Comparison of ENCODE assay signal across 17 cellular contexts in genomic region chr9:18330736-18331335, GRCh38.
DNase-seq lines count a peak whose midpoint lies in the region; ATAC-seq, FAIRE-seq and TF ChIP-seq lines count a peak whose summit lies in the region.
"Had no signal": no experiment of that assay in that cellular context is flagged by ENCODE, and none has a peak within 500 bp of the region (broad histone marks: within the 10 kb centered on the region; RNA-seq: fewer than 3 reads in every experiment).

No MANE protein-coding gene starts in this region.

- intact Hi-C loops in PC-3 (cut with micrococcal nuclease): no loop called here

- H3K23me2 ChIP-seq in H1 (ENCODE audit: low read depth, low read length) (no peaks in the 10 kb centered on the region), H9 (ENCODE audit: insufficient read length, low read depth, low read length, poor library complexity, severe bottlenecking) (no peaks in the 10 kb centered on the region)

- H3K27me3 Mint-ChIP-seq in mesothelial cell of epicardium (ENCODE audit: low read depth) (no peaks in the 10 kb centered on the region), H9 (ENCODE audit: low read depth) (no peaks in the 10 kb centered on the region)
- H3K27me3 Mint-ChIP-seq: CD8-positive, alpha-beta memory T cell had no signal

- WGBS in H1 (ENCODE audit: extremely low coverage in 1 of 2, insufficient coverage in 1 of 2, insufficient read length in 1 of 2, insufficient replicate concordance in 2 of 2, low coverage in 1 of 2, low lambda C conversion rate in 2 of 2, missing lambda C conversion rate in 1 of 2), 2 experiments: 88% methylated on average over 2 of the region's 2 CpGs; no CpG with 5 or more reads in 1 of the 2 experiments
- WGBS in H9 (ENCODE audit: extremely low coverage, insufficient read length, low lambda C conversion rate): no CpG with 5 or more reads among the region's 2 CpGs
- WGBS in mesenchymal stem cell: 78% methylated on average over 2 of the region's 2 CpGs

- ATAC-seq in PC-3: no peak
- ATAC-seq: Panc1 had no signal

- no peaks in the 10 kb centered on the region for H3F3A ChIP-seq in PC-3 (ENCODE audit: low read length, unreplicated experiment)

- TF ChIP-seq RAD21 in H1 (IDR thresholded peaks at IDR 0.05 in 1 of 2, conservative IDR thresholded peaks at IDR 0.05 in 1 of 2; ENCODE audit: low read depth in 2 of 2, low read length in 2 of 2): no peak

- no peaks in the 10 kb centered on the region for H3K36me3 ChIP-seq in H1 (ENCODE audit: control insufficient read depth in 2 of 4, insufficient read depth in 4 of 4, low read length in 3 of 4)
- H3K36me3 ChIP-seq in mesenchymal stem cell (ENCODE audit: control insufficient read depth in 1 of 2, insufficient read depth in 2 of 2, low read depth in 1 of 2, low read length in 2 of 2): no peaks in the 10 kb centered on the region
- H3K36me3 ChIP-seq in PC-3 (ENCODE audit: low read depth, low read length): no peaks in the 10 kb centered on the region

- H2AFZ ChIP-seq in H1 (ENCODE audit: low read length): peak overlapping the region; percentile 25; the same call in 1 of the 2 replicates
- H2AFZ ChIP-seq in H9 (ENCODE audit: low read length): no peak overlapping the region
- H2AFZ ChIP-seq in mesenchymal stem cell (ENCODE audit: low read depth, low read length): no peak overlapping the region
- no peak overlapping the region for H2AFZ ChIP-seq in PC-3 (ENCODE audit: low read length)

- H2BK12ac ChIP-seq in H1 (ENCODE audit: low read depth, low read length): no peak overlapping the region
- H2BK12ac ChIP-seq in H9 (ENCODE audit: insufficient read length, low read depth, low read length): no peak overlapping the region
- H2BK12ac ChIP-seq in mesenchymal stem cell (ENCODE audit: low read length in 2 of 2): no peak overlapping the region

- no peak overlapping the region for H4K91ac ChIP-seq in H1 (replicated peaks; ENCODE audit: insufficient read length, low read length)
- no peak overlapping the region for H4K91ac ChIP-seq in H9 (ENCODE audit: insufficient read length, low read depth, low read length)
- H4K91ac ChIP-seq in mesenchymal stem cell (ENCODE audit: low read length): no peak overlapping the region

- H4K20me1 ChIP-seq in H1 (replicated peaks in 1 of 2; ENCODE audit: control insufficient read depth in 1 of 2, insufficient read depth in 2 of 2, low read length in 2 of 2) (no peaks in the 10 kb centered on the region), H9 (ENCODE audit: control insufficient read depth, insufficient read depth, insufficient read length) (no peaks in the 10 kb centered on the region), PC-3 (ENCODE audit: low read length) (no peaks in the 10 kb centered on the region)

- H3K9me2 ChIP-seq in PC-3 (replicated peaks; ENCODE audit: low read length): no peaks in the 10 kb centered on the region

- H2BK20ac ChIP-seq in H1 (ENCODE audit: low read length) (no peak overlapping the region), H9 (ENCODE audit: low read depth, low read length, poor library complexity, severe bottlenecking) (no peak overlapping the region)

- H2BK120ac ChIP-seq in H1 (replicated peaks; ENCODE audit: low read depth, low read length) (no peak overlapping the region), H9 (ENCODE audit: low read depth, low read length, poor library complexity, severe bottlenecking) (no peak overlapping the region), mesenchymal stem cell (ENCODE audit: low read depth, low read length) (no peak overlapping the region)

- H3K79me2 ChIP-seq in H1 (ENCODE audit: control insufficient read depth in 1 of 2, insufficient read depth in 2 of 2, low read length in 2 of 2) (no peaks in the 10 kb centered on the region), H9 (ENCODE audit: insufficient read depth, low read length) (no peaks in the 10 kb centered on the region), PC-3 (ENCODE audit: low read length) (no peaks in the 10 kb centered on the region)

- H3K56ac ChIP-seq in H1 (replicated peaks; ENCODE audit: insufficient read length, low read depth, low read length) (no peak overlapping the region), H9 (ENCODE audit: insufficient read length, low read depth, low read length) (no peak overlapping the region)

- no peaks in the 10 kb centered on the region for H3K27me3 ChIP-seq in H1 (replicated peaks in 1 of 4; ENCODE audit: control insufficient read depth in 3 of 4, extremely low read depth in 1 of 4, insufficient read depth in 3 of 4, low read length in 3 of 4)
- no peaks in the 10 kb centered on the region for H3K27me3 ChIP-seq in H9 (ENCODE audit: insufficient read depth, low read length)
- H3K27me3 ChIP-seq in mesenchymal stem cell (ENCODE audit: control insufficient read depth in 1 of 2, insufficient read depth in 1 of 2, low read length in 2 of 2): no peaks in the 10 kb centered on the region
- H3K27me3 ChIP-seq in PC-3 (ENCODE audit: low read length): no peaks in the 10 kb centered on the region

- H3K79me1 ChIP-seq in H1 (ENCODE audit: low read depth, low read length) (no peaks in the 10 kb centered on the region), H9 (ENCODE audit: insufficient read depth, low read depth, low read length, poor library complexity, severe bottlenecking) (no peaks in the 10 kb centered on the region), mesenchymal stem cell (replicated peaks; ENCODE audit: low read length, poor library complexity, severe bottlenecking) (no peaks in the 10 kb centered on the region)

- no peak overlapping the region for H3K23ac ChIP-seq in H1 (ENCODE audit: insufficient read length)
- H3K23ac ChIP-seq in H9 (ENCODE audit: insufficient read length, low read depth, low read length): no peak overlapping the region
- H3K23ac ChIP-seq in mesenchymal stem cell (ENCODE audit: low read length in 2 of 2): no peak overlapping the region

- CTCF ChIA-PET in H1 (lab: Charles Lee; ENCODE audit: partially characterized antibody) (interaction anchor here (1.0 kb wide), 1 partner anchor 107 kb away, joined by 4 read pairs; no protein-coding TSS in a partner anchor), PC-3 (lab: Charles Lee) (no interaction called here)

- H3T11ph ChIP-seq in H9 (ENCODE audit: low read length): no peak overlapping the region

- no TSS peak for BruUV-seq in PC-3 (replicated peaks; lab: Mats Ljungman, UMichigan)

- peak overlapping the region; percentile 41 for H3K27ac Mint-ChIP-seq in mesothelial cell of epicardium
- peak overlapping the region in 1 of 3 experiments; percentile 40; a peak in 1 of 7 replicates for H3K27ac Mint-ChIP-seq in H9
- H3K27ac Mint-ChIP-seq: CD8-positive, alpha-beta memory T cell had no signal

- no peak for TF ChIP-seq CTCF in H1 (IDR thresholded peaks at IDR 0.05; ENCODE audit: control extremely low read depth in 1 of 3, insufficient read depth in 1 of 3, low read depth in 1 of 3, low read length in 3 of 3)
- no peak for TF ChIP-seq CTCF in mesothelial cell of epicardium (IDR thresholded peaks at IDR 0.05; ENCODE audit: unreplicated experiment)
- no peak for TF ChIP-seq CTCF in H9 (conservative IDR thresholded peaks at IDR 0.05)
- TF ChIP-seq CTCF in PC-3 (conservative IDR thresholded peaks at IDR 0.05; ENCODE audit: low read depth, low read length): no peak

- no peak for TF ChIP-seq EP300 in H1 (IDR thresholded peaks at IDR 0.05; ENCODE audit: borderline replicate concordance in 1 of 2, low read depth in 2 of 2, low read length in 2 of 2)

- no peaks in the 10 kb centered on the region for H3K9me3 ChIP-seq in H1 (ENCODE audit: insufficient read depth in 2 of 2, low read depth in 1 of 2, low read length in 1 of 2)
- H3K9me3 ChIP-seq in H9 (ENCODE audit: control insufficient read depth, low read depth, low read length): no peaks in the 10 kb centered on the region
- H3K9me3 ChIP-seq in mesenchymal stem cell (ENCODE audit: control insufficient read depth, low read length): no peaks in the 10 kb centered on the region
- H3K9me3 ChIP-seq in PC-3 (ENCODE audit: low read length): no peaks in the 10 kb centered on the region

- H3K4me3 Mint-ChIP-seq in mesothelial cell of epicardium (no peak overlapping the region), H9 (no peak overlapping the region)
- H3K4me3 Mint-ChIP-seq: CD8-positive, alpha-beta memory T cell had no signal

- H2BK5ac ChIP-seq in H1 (ENCODE audit: low read depth, low read length): no peak overlapping the region
- no peak overlapping the region for H2BK5ac ChIP-seq in H9 (ENCODE audit: insufficient read length, low read length)
- no peak overlapping the region for H2BK5ac ChIP-seq in mesenchymal stem cell (ENCODE audit: low read depth, low read length, poor library complexity, severe bottlenecking)

- DNase-seq in G401 (ENCODE audit: low spot score): peak; percentile 6
- peak; percentile 7 for DNase-seq in Jurkat, Clone E6-1 (ENCODE audit: low read depth, low spot score)
- DNase-seq in H1 (ENCODE audit: low read depth in 1 of 2, low spot score in 2 of 2): no peak
- DNase-seq in mesothelial cell of epicardium (ENCODE audit: low spot score in 2 of 2, unreplicated experiment in 2 of 2): no peak
- no peak for DNase-seq in activated CD4-positive, alpha-beta T cell treated with anti-CD3 and anti-CD28 coated beads, Interleukin-2, amount 50 U/mL, for 4 hours
- no peak for DNase-seq in H9
- no peak for DNase-seq in mesenchymal stem cell
- no peak for DNase-seq in PC-3
- DNase-seq: CD8-positive, alpha-beta memory T cell; DMS 273 treated with DMSO at 0.1 percent for 48 hours; KG1; NCI-H1417 treated with DMSO at 0.1 percent for 48 hours; NCI-H2107; NCI-H446 treated with DMSO at 0.1 percent for 48 hours; NCI-H82; SHP77 had no signal

- no peak overlapping the region for H3K4me3 ChIP-seq in Jurkat, Clone E6-1 (ENCODE audit: low read length)
- H3K4me3 ChIP-seq in H1 (ENCODE audit: extremely low read depth in 1 of 4, insufficient read depth in 2 of 4, low read depth in 3 of 4, low read length in 4 of 4) (no peak overlapping the region), mesenchymal stem cell (ENCODE audit: insufficient read depth in 1 of 2, low read depth in 1 of 2, low read length in 2 of 2) (no peak overlapping the region), PC-3 (ENCODE audit: low read length) (no peak overlapping the region)

- no peak overlapping the region for H3K4ac ChIP-seq in H1 (replicated peaks; ENCODE audit: insufficient read length, low read depth, low read length)
- H3K4ac ChIP-seq in H9 (ENCODE audit: low read depth, low read length): no peak overlapping the region
- H3K4ac ChIP-seq in mesenchymal stem cell (ENCODE audit: low read depth in 1 of 2, low read length in 2 of 2): no peak overlapping the region

- H3K27ac ChIP-seq in H1 (ENCODE audit: low read depth, low read length) (no peak overlapping the region), H9 (ENCODE audit: insufficient read length, low read depth, low read length) (no peak overlapping the region), mesenchymal stem cell (ENCODE audit: low read length, poor library complexity, severe bottlenecking) (no peak overlapping the region), PC-3 (ENCODE audit: low read length) (no peak overlapping the region)

- in situ Hi-C loops in G401 (cut with HindIII; ENCODE audit: low sequenced_read_pairs): no loop called here

- H3K9ac ChIP-seq in H1 (replicated peaks in 1 of 4; ENCODE audit: extremely low read depth in 1 of 4, low read depth in 3 of 4, low read length in 3 of 4) (no peak overlapping the region), H9 (ENCODE audit: extremely low read depth, insufficient read length, low read length) (no peak overlapping the region), mesenchymal stem cell (ENCODE audit: low read length) (no peak overlapping the region), PC-3 (ENCODE audit: low read length) (no peak overlapping the region)

- H3K18ac ChIP-seq in H1 (ENCODE audit: extremely low read depth, low read length) (no peak overlapping the region), H9 (ENCODE audit: insufficient read length, low read depth, low read length) (no peak overlapping the region), mesenchymal stem cell (ENCODE audit: low read depth in 1 of 2, low read length in 2 of 2) (no peak overlapping the region)

- H3K4me1 ChIP-seq in H1 (replicated peaks in 1 of 4; ENCODE audit: control insufficient read depth in 3 of 4, insufficient read depth in 4 of 4, low read length in 3 of 4): peaks cover 0 to 2% (median under 1%) of the 10 kb centered on the region in 4 experiments; a peak in 3 of 7 replicates
- H3K4me1 ChIP-seq in H9 (ENCODE audit: insufficient read depth, low read length): no peaks in the 10 kb centered on the region; the same call in 1 of the 2 replicates
- no peaks in the 10 kb centered on the region for H3K4me1 ChIP-seq in mesenchymal stem cell (ENCODE audit: control insufficient read depth, insufficient read depth, low read depth, low read length)
- H3K4me1 ChIP-seq in PC-3 (ENCODE audit: insufficient read depth, low read length): no peaks in the 10 kb centered on the region

- H3K9me3 Mint-ChIP-seq in mesothelial cell of epicardium (no peaks in the 10 kb centered on the region), H9 (no peaks in the 10 kb centered on the region)
- H3K9me3 Mint-ChIP-seq: CD8-positive, alpha-beta memory T cell had no signal

- POLR2A ChIA-PET in H1 (lab: Charles Lee; ENCODE audit: partially characterized antibody): no interaction called here
- POLR2A ChIA-PET in PC-3 (lab: Charles Lee; ENCODE audit: unreplicated experiment): no interaction called here

- H3K14ac ChIP-seq in H1 (ENCODE audit: insufficient read length) (no peak overlapping the region), H9 (ENCODE audit: insufficient read depth, low read length) (no peak overlapping the region), mesenchymal stem cell (ENCODE audit: low read length in 2 of 2) (no peak overlapping the region)

- no peaks in the 10 kb centered on the region for H3K36me3 Mint-ChIP-seq in mesothelial cell of epicardium
- H3K36me3 Mint-ChIP-seq in H9 (ENCODE audit: insufficient read depth in 1 of 3, low read depth in 3 of 3): no peaks in the 10 kb centered on the region
- H3K36me3 Mint-ChIP-seq: CD8-positive, alpha-beta memory T cell had no signal

- no peak overlapping the region for H3K4me2 ChIP-seq in H1 (ENCODE audit: insufficient read depth in 1 of 2, low read depth in 2 of 2, low read length in 2 of 2)
- no peak overlapping the region for H3K4me2 ChIP-seq in H9 (ENCODE audit: insufficient read depth, insufficient read length, low read length)
- H3K4me2 ChIP-seq in mesenchymal stem cell (ENCODE audit: low read length, poor library complexity, severe bottlenecking): no peak overlapping the region
- no peak overlapping the region for H3K4me2 ChIP-seq in PC-3 (ENCODE audit: low read length)

- TF ChIP-seq POLR2A in H1 (IDR thresholded peaks at IDR 0.05; ENCODE audit: control extremely low read depth in 1 of 2, low read depth in 2 of 2, low read length in 2 of 2): no peak

- H2BK15ac ChIP-seq in H1 (ENCODE audit: low read length) (no peak overlapping the region), H9 (ENCODE audit: low read depth, low read length) (no peak overlapping the region), mesenchymal stem cell (ENCODE audit: low read depth, poor library complexity, severe bottlenecking) (no peak overlapping the region)

- H2AK5ac ChIP-seq in H1 (ENCODE audit: low read depth, low read length): no peak overlapping the region
- H2AK5ac ChIP-seq in H9 (ENCODE audit: insufficient read length, low read length): no peak overlapping the region
- no peak overlapping the region for H2AK5ac ChIP-seq in mesenchymal stem cell (ENCODE audit: low read length, severe bottlenecking)

- no peak overlapping the region for H4K8ac ChIP-seq in H1 (ENCODE audit: extremely low read depth, insufficient read depth, low read length)
- H4K8ac ChIP-seq in H9 (replicated peaks; ENCODE audit: insufficient read length, low read depth, low read length): no peak overlapping the region
- no peak overlapping the region for H4K8ac ChIP-seq in mesenchymal stem cell (ENCODE audit: low read length)

- no peak for FAIRE-seq in H1 (lab: Jason Lieb, UNC)

- H4K5ac ChIP-seq in H1 (ENCODE audit: insufficient read length, low read depth, low read length) (no peak overlapping the region), H9 (ENCODE audit: insufficient read length, low read depth, low read length) (no peak overlapping the region)

- peaks cover 33% of the 10 kb centered on the region for H3K4me1 Mint-ChIP-seq in mesothelial cell of epicardium
- peaks cover 14 to 24% of the 10 kb centered on the region in 2 experiments for H3K4me1 Mint-ChIP-seq in H9
- H3K4me1 Mint-ChIP-seq: CD8-positive, alpha-beta memory T cell had no signal

Comparison
In these comparisons a context has a peak if more than half of its experiments do, and no peak if none do; other contexts are left out.
1. DNase-seq: peak in G401 (single experiment) and Jurkat, Clone E6-1 (single experiment); none in H1 (0 of 2), mesothelial cell of epicardium (0 of 2), activated CD4-positive, alpha-beta T cell treated with anti-CD3 and anti-CD28 coated beads, Interleukin-2, amount 50 U/mL, for 4 hours (0 of 2), H9 (single experiment), mesenchymal stem cell (single experiment) and PC-3 (single experiment).